In genomic region chr6:159969921-159970320, GRCh38 we compare ENCODE assay signal across 8 cellular contexts. TPM values are rescaled to one million over a fixed set of nuclear protein-coding genes. Genes with fewer than 3 reads are reported as not detected.
DNase-seq lines count a peak whose midpoint lies in the region; ATAC-seq and TF ChIP-seq lines count a peak whose summit lies in the region.

No MANE protein-coding gene starts in this region.

- no peak for TF ChIP-seq POLR2A in HCT116 (IDR thresholded peaks at IDR 0.05; ENCODE audit: borderline replicate concordance, extremely low read depth, insufficient read depth, insufficient read length)
- no peak for TF ChIP-seq POLR2A in NB4 (IDR thresholded peaks at IDR 0.05; ENCODE audit: extremely low read depth, insufficient read length)

- intact Hi-C loops in activated CD4-positive, alpha-beta T cell treated with anti-CD3 and anti-CD28 coated beads for 36 hours (cut with DNase I, micrococcal nuclease): loop anchor here (1.0 to 10.0 kb wide), 7 partner anchors 9 to 1305 kb away; partner anchors contain the start of genes AGPAT4 (in 1 of the 2), SOD2 (in 1 of the 2) and TCP1 (in 1 of the 2)
- intact Hi-C loops in HCT116 (cut with micrococcal nuclease): loop anchor here (5.0 kb wide), 2 partner anchors 173 to 183 kb away; partner anchors contain the start of gene TCP1

- H3K79me2 ChIP-seq in HCT116 (ENCODE audit: insufficient read depth, low read length): peaks cover 51% of the 10 kb centered on the region

- no peaks in the 10 kb centered on the region for H3K9me3 Mint-ChIP-seq in activated CD4-positive, alpha-beta T cell treated with anti-CD3 and anti-CD28 coated beads for 36 hours (ENCODE audit: low read depth)
- no peaks in the 10 kb centered on the region for H3K9me3 Mint-ChIP-seq in activated CD4-positive, alpha-beta T cell treated with anti-CD3 and anti-CD28 coated beads, Interleukin-2, amount 10 ng/mL, durations not matched to agents 7 days and 5 days
- no peaks in the 10 kb centered on the region for H3K9me3 Mint-ChIP-seq in natural killer cell treated with Interleukin-12 subunit alpha and Interleukin-12 subunit beta and Interleukin-15 and Interleukin-18, amount 100 ng/mL, for 72 hours

- H3K9ac ChIP-seq in HCT116 (ENCODE audit: low read length): peak overlapping the region; percentile 72

- peak overlapping the region; percentile 92 for H3K27ac Mint-ChIP-seq in activated CD4-positive, alpha-beta T cell treated with anti-CD3 and anti-CD28 coated beads for 36 hours
- peak overlapping the region; percentile 94 for H3K27ac Mint-ChIP-seq in activated CD4-positive, alpha-beta T cell treated with anti-CD3 and anti-CD28 coated beads, Interleukin-2, amount 10 ng/mL, durations not matched to agents 7 days and 5 days
- peak overlapping the region; percentile 99 for H3K27ac Mint-ChIP-seq in natural killer cell treated with Interleukin-12 subunit alpha and Interleukin-12 subunit beta and Interleukin-15 and Interleukin-18, amount 100 ng/mL, for 72 hours

- no peaks in the 10 kb centered on the region for H3K9me3 ChIP-seq in HCT116 (ENCODE audit: control insufficient read depth in 1 of 2, insufficient read depth in 1 of 2, low read depth in 1 of 2, low read length in 2 of 2)

- POLR2A ChIA-PET in activated CD4-positive, alpha-beta T cell treated with anti-CD3 and anti-CD28 coated beads for 36 hours (lab: Charles Lee): interaction anchor here (2.2 kb wide), 1 partner anchor 180 kb away, joined by 5 read pairs; the partner anchor contains the start of gene TCP1
- POLR2A ChIA-PET in HCT116 (lab: Charles Lee): no interaction called here
- POLR2A ChIA-PET in activated CD4-positive, alpha-beta T cell treated with anti-CD3 and anti-CD28 coated beads, Interleukin-2, amount 10 ng/mL, durations not matched to agents 7 days and 5 days (lab: Charles Lee): no interaction called here

- peak overlapping the region; percentile 79 for H3K4me2 ChIP-seq in HCT116 (ENCODE audit: low read length)

- peaks cover 11% of the 10 kb centered on the region for H3K36me3 Mint-ChIP-seq in activated CD4-positive, alpha-beta T cell treated with anti-CD3 and anti-CD28 coated beads for 36 hours (ENCODE audit: low read depth)
- peaks cover 16% of the 10 kb centered on the region for H3K36me3 Mint-ChIP-seq in activated CD4-positive, alpha-beta T cell treated with anti-CD3 and anti-CD28 coated beads, Interleukin-2, amount 10 ng/mL, durations not matched to agents 7 days and 5 days (ENCODE audit: low read depth)
- H3K36me3 Mint-ChIP-seq in natural killer cell treated with Interleukin-12 subunit alpha and Interleukin-12 subunit beta and Interleukin-15 and Interleukin-18, amount 100 ng/mL, for 72 hours: peaks cover 26% of the 10 kb centered on the region

- peak overlapping the region; percentile 93 for H3K4me3 Mint-ChIP-seq in activated CD4-positive, alpha-beta T cell treated with anti-CD3 and anti-CD28 coated beads for 36 hours
- H3K4me3 Mint-ChIP-seq in activated CD4-positive, alpha-beta T cell treated with anti-CD3 and anti-CD28 coated beads, Interleukin-2, amount 10 ng/mL, durations not matched to agents 7 days and 5 days: peak overlapping the region; percentile 89
- peak overlapping the region; percentile 87 for H3K4me3 Mint-ChIP-seq in natural killer cell treated with Interleukin-12 subunit alpha and Interleukin-12 subunit beta and Interleukin-15 and Interleukin-18, amount 100 ng/mL, for 72 hours

- peaks cover 8 to 20% of the 10 kb centered on the region in 2 experiments; a peak in 2 of 4 replicates for H3K4me1 ChIP-seq in HCT116 (ENCODE audit: control insufficient read depth in 1 of 2, insufficient read depth in 2 of 2, low read length in 2 of 2)

- TF ChIP-seq RAD21 in HCT116 (IDR thresholded peaks at IDR 0.05; ENCODE audit: low read depth): no peak

- H3K4me1 Mint-ChIP-seq in activated CD4-positive, alpha-beta T cell treated with anti-CD3 and anti-CD28 coated beads for 36 hours: peaks cover 51% of the 10 kb centered on the region
- peaks cover 59% of the 10 kb centered on the region for H3K4me1 Mint-ChIP-seq in activated CD4-positive, alpha-beta T cell treated with anti-CD3 and anti-CD28 coated beads, Interleukin-2, amount 10 ng/mL, durations not matched to agents 7 days and 5 days
- peaks cover 46 to 47% of the 10 kb centered on the region in 2 donors for H3K4me1 Mint-ChIP-seq in natural killer cell treated with Interleukin-12 subunit alpha and Interleukin-12 subunit beta and Interleukin-15 and Interleukin-18, amount 100 ng/mL, for 72 hours (ENCODE audit: low read depth in 2 of 2)

- H3K27me3 Mint-ChIP-seq in activated CD4-positive, alpha-beta T cell treated with anti-CD3 and anti-CD28 coated beads for 36 hours: no peaks in the 10 kb centered on the region
- H3K27me3 Mint-ChIP-seq in activated CD4-positive, alpha-beta T cell treated with anti-CD3 and anti-CD28 coated beads, Interleukin-2, amount 10 ng/mL, durations not matched to agents 7 days and 5 days: peaks cover 7% of the 10 kb centered on the region
- H3K27me3 Mint-ChIP-seq in natural killer cell treated with Interleukin-12 subunit alpha and Interleukin-12 subunit beta and Interleukin-15 and Interleukin-18, amount 100 ng/mL, for 72 hours: no peaks in the 10 kb centered on the region

- H4K20me1 ChIP-seq in HCT116 (ENCODE audit: insufficient read depth): no peaks in the 10 kb centered on the region

- no peak overlapping the region for H2AFZ ChIP-seq in HCT116 (ENCODE audit: low read depth, low read length, poor library complexity, severe bottlenecking)

- H3K27ac ChIP-seq in HCT116 (ENCODE audit: low read depth, low read length): no peak overlapping the region

- H3K27me3 ChIP-seq in HCT116 (ENCODE audit: insufficient read depth, low read length): no peaks in the 10 kb centered on the region; the same call in 1 of the 2 replicates

- no peaks in the 10 kb centered on the region for H3K9me2 ChIP-seq in HCT116 (ENCODE audit: insufficient read depth)

- ATAC-seq in activated CD4-positive, alpha-beta T cell treated with anti-CD3 and anti-CD28 coated beads for 36 hours: peak; percentile 17
- ATAC-seq in HCT116: peak; percentile 15; the same call in 1 of the 2 replicates
- peak; percentile 48 to 60 for ATAC-seq in natural killer cell treated with Interleukin-12 subunit alpha and Interleukin-12 subunit beta and Interleukin-15 and Interleukin-18, amount 100 ng/mL, for 72 hours

- no peak for TF ChIP-seq CTCF in HCT116 (IDR thresholded peaks at IDR 0.05 in 2 of 3, conservative IDR thresholded peaks at IDR 0.05 in 1 of 3; ENCODE audit: borderline replicate concordance in 1 of 3, insufficient read depth in 1 of 3, low read depth in 2 of 3, low read length in 2 of 3)
- TF ChIP-seq CTCF in NB4 (IDR thresholded peaks at IDR 0.05; ENCODE audit: low read depth, low read length): no peak
- no peak for TF ChIP-seq CTCF in fibroblast of the aortic adventitia (IDR thresholded peaks at IDR 0.05; ENCODE audit: insufficient read depth, low read length)

- CTCF ChIA-PET in activated CD4-positive, alpha-beta T cell treated with anti-CD3 and anti-CD28 coated beads for 36 hours (lab: Charles Lee): interaction anchor here (2.1 kb wide), 1 partner anchor 11 kb away, joined by 6 read pairs; no protein-coding TSS in a partner anchor
- CTCF ChIA-PET in HCT116 (lab: Charles Lee): no interaction called here
- CTCF ChIA-PET in activated CD4-positive, alpha-beta T cell treated with anti-CD3 and anti-CD28 coated beads, Interleukin-2, amount 10 ng/mL, durations not matched to agents 7 days and 5 days (lab: Charles Lee): interaction anchor here (1.0 to 2.4 kb wide), 3 partner anchors 9 to 22 kb away, joined by 3 to 9 read pairs (median 4); no protein-coding TSS in a partner anchor

- peak; percentile 57 for DNase-seq in activated CD4-positive, alpha-beta T cell treated with anti-CD3 and anti-CD28 coated beads for 36 hours
- no peak for DNase-seq in activated CD4-positive, alpha-beta T cell treated with anti-CD3 and anti-CD28 coated beads, Interleukin-2, amount 50 U/mL, for 4 hours
- DNase-seq in HCT116 (ENCODE audit: low read depth, low spot score) (peak; percentile 19), NB4 (ENCODE audit: low read depth) (peak; percentile 78), fibroblast of the aortic adventitia (ENCODE audit: low read depth) (peak; percentile 81)
- peak; percentile 39 for DNase-seq in activated CD4-positive, alpha-beta T cell treated with anti-CD3 and anti-CD28 coated beads, Interleukin-2, amount 10 ng/mL, durations not matched to agents 7 days and 5 days
- peak; percentile 80 for DNase-seq in natural killer cell treated with Interleukin-12 subunit alpha and Interleukin-12 subunit beta and Interleukin-15 and Interleukin-18, amount 100 ng/mL, for 72 hours (ENCODE audit: low spot score)
- DNase-seq in central memory CD4-positive, alpha-beta T cell: no peak

- H3K4me3 ChIP-seq in HCT116 (replicated peaks in 1 of 2; ENCODE audit: low read depth in 1 of 2, low read length in 2 of 2) (peak overlapping the region; percentile 64 to 65), NB4 (ENCODE audit: low read depth, low read length) (peak overlapping the region; percentile 75), fibroblast of the aortic adventitia (ENCODE audit: low read depth, low read length) (peak overlapping the region; percentile 78)

- no peaks in the 10 kb centered on the region for H3K36me3 ChIP-seq in HCT116 (ENCODE audit: control insufficient read depth in 1 of 2, insufficient read depth in 2 of 2, low read length in 2 of 2)

- no TSS peak for BruUV-seq in HCT116 (replicated peaks; lab: Mats Ljungman, UMichigan)

- RAD21 ChIA-PET in HCT116 (lab: Charles Lee; ENCODE audit: low non-redundant PET in 1 of 2, low total read pairs in 2 of 2, uncharacterized antibody in 2 of 2, unreplicated experiment in 2 of 2): no interaction called here

RNA-seq across cellular contexts. Expression of gene IGF2R, which starts 1.0 kb away (rescaled TPM):
- 10 to 100 TPM; 55.6 to 65.6 TPM for total RNA-seq in activated CD4-positive, alpha-beta T cell treated with anti-CD3 and anti-CD28 coated beads for 36 hours
- total RNA-seq in HCT116 (2021; ENCODE audit: unreplicated experiment) (37.0 TPM), fibroblast of the aortic adventitia (ENCODE audit: low replicate concordance) (112 and 133 TPM in 2 replicates)
- polyA plus RNA-seq in HCT116 (2012): 24.4 and 26.4 TPM in 2 replicates
- total RNA-seq in activated CD4-positive, alpha-beta T cell treated with anti-CD3 and anti-CD28 coated beads, Interleukin-2, amount 10 ng/mL, durations not matched to agents 7 days and 5 days: 10 to 100 TPM; 62.8 to 65.0 TPM
- 100 to 1,000 TPM; 290 to 377 TPM for total RNA-seq in natural killer cell treated with Interleukin-12 subunit alpha and Interleukin-12 subunit beta and Interleukin-15 and Interleukin-18, amount 100 ng/mL, for 72 hours

Comparison
In these comparisons a context has a peak if more than half of its experiments do, and no peak if none do; other contexts are left out.
1. DNase-seq: peak in activated CD4-positive, alpha-beta T cell treated with anti-CD3 and anti-CD28 coated beads for 36 hours (single experiment), HCT116 (single experiment), NB4 (single experiment), activated CD4-positive, alpha-beta T cell treated with anti-CD3 and anti-CD28 coated beads, Interleukin-2, amount 10 ng/mL, durations not matched to agents 7 days and 5 days (single experiment), fibroblast of the aortic adventitia (single experiment) and natural killer cell treated with Interleukin-12 subunit alpha and Interleukin-12 subunit beta and Interleukin-15 and Interleukin-18, amount 100 ng/mL, for 72 hours (single experiment); none in activated CD4-positive, alpha-beta T cell treated with anti-CD3 and anti-CD28 coated beads, Interleukin-2, amount 50 U/mL, for 4 hours (0 of 2) and central memory CD4-positive, alpha-beta T cell (single experiment).
2. Peak in every context shown above with its lines, with median percentiles within 50 percentile points of each other: ATAC-seq, H3K27ac Mint-ChIP-seq, H3K4me3 Mint-ChIP-seq and H3K4me3 ChIP-seq.